31 cellular contexts compared by ENCODE assay signal in the genomic region with DNA sequence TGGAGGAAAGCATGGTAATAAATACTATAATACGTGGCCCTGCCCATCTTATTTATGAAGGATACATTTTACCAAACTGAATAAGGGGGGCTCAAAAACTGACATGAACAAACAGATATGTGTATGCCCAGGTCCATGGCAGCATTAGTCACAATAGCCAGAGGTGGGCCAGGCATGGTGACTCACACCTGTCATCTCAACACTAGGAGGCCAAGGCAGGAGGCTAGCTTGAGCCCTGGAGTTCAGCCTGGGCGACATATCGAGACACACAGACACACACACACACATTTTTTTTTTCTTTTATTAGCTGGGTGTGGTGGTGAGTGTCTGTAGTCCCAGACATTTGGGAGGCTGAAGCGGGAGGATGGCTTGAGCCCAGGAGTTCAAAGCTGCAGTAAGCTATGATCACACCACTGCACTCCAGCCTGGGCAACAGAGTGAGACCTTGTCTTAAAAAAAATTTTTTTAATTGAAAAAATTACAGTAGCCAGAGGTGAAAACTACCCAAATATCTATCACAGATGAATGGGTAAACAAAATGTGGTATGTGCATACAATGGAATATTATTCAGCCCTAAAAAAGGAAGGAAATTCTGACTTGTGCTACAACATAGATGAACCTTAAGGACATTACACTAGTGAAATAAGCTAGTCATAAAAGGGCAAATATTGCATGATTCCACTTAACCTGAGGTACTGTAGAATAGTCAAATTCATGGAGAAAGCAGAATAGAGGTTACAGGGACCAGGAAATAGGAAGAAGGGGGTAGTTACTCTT. TPM values are rescaled to one million over a fixed set of nuclear protein-coding genes. Genes with fewer than 3 reads are reported as not detected.
DNase-seq lines count a peak whose midpoint lies in the region; ATAC-seq, FAIRE-seq and TF ChIP-seq lines count a peak whose summit lies in the region.
"Had no signal": no experiment of that assay in that cellular context is flagged by ENCODE, and none has a peak within 500 bp of the region (broad histone marks: within the 10 kb centered on the region; RNA-seq: fewer than 3 reads in every experiment).

No MANE protein-coding gene starts in this region.

- TF ChIP-seq POLR2A in HepG2 (IDR thresholded peaks at IDR 0.05; ENCODE audit: insufficient read depth in 1 of 2, low read depth in 2 of 2, low read length in 2 of 2): no peak
- TF ChIP-seq POLR2A in right lobe of liver (IDR thresholded peaks at IDR 0.05): no peak

- POLR2A ChIA-PET in HepG2 (lab: Yijun Ruan, JAX): interaction anchor here (0.6 kb wide), 1 partner anchor 1250 kb away, joined by 3 read pairs; no protein-coding TSS in a partner anchor

- no peak overlapping the region for H3K4me3 Mint-ChIP-seq in glutamatergic neuron (ENCODE audit: unreplicated experiment)
- H3K4me3 Mint-ChIP-seq: activated naive CD8-positive, alpha-beta T cell treated with anti-CD3 and anti-CD28 coated beads, Interleukin-2, amount 10 ng/mL, durations not matched to agents 7 days and 5 days; CD4-positive, alpha-beta T cell; nephron had no signal

- H3K4me1 Mint-ChIP-seq in glutamatergic neuron (ENCODE audit: low read depth, unreplicated experiment): no peaks in the 10 kb centered on the region

- H3K4me3 ChIP-seq in HepG2 (replicated peaks in 1 of 3; ENCODE audit: insufficient read depth in 1 of 3, low read depth in 2 of 3, low read length in 3 of 3) (no peak overlapping the region), right lobe of liver (no peak overlapping the region), ascending aorta (no peak overlapping the region), dorsolateral prefrontal cortex (no peak overlapping the region)
- H3K4me3 ChIP-seq: esophagus squamous epithelium had no signal

- peaks cover 4% of the 10 kb centered on the region for H3K27me3 Mint-ChIP-seq in glutamatergic neuron (ENCODE audit: unreplicated experiment)

- TF ChIP-seq CTCF in HepG2 (CRISPR knock-in tag; IDR thresholded peaks at IDR 0.05): no peak
- TF ChIP-seq CTCF in right lobe of liver (IDR thresholded peaks at IDR 0.05): no peak
- TF ChIP-seq CTCF in ascending aorta (IDR thresholded peaks at IDR 0.05): no peak
- TF ChIP-seq CTCF in dorsolateral prefrontal cortex (IDR thresholded peaks at IDR 0.05 in 54 of 56, conservative IDR thresholded peaks at IDR 0.05 in 2 of 56; ENCODE audit: low read depth in 1 of 56, partially characterized antibody in 56 of 56): no peak
- TF ChIP-seq CTCF in glutamatergic neuron (IDR thresholded peaks at IDR 0.05; ENCODE audit: partially characterized antibody, unreplicated experiment): no peak

- BruUV-seq in HepG2 (replicated peaks; lab: Mats Ljungman, UMichigan): no TSS peak

- in situ Hi-C loops in HepG2 (cut with HindIII; ENCODE audit: extremely low pct_ligation_motif_present, low pct_unique_long_range_greater_than_20kb): no loop called here

- H3K4me1 ChIP-seq in HepG2 (ENCODE audit: insufficient read depth, low read length) (peaks cover 76% of the 10 kb centered on the region), right lobe of liver (peaks cover 0 to 44% (median 17%) of the 10 kb centered on the region in 4 donors), ascending aorta (peaks cover 11 to 69% of the 10 kb centered on the region in 2 donors)

- H4K20me1 ChIP-seq in HepG2 (ENCODE audit: insufficient read depth, low read length): no peaks in the 10 kb centered on the region

- intact Hi-C loops in HepG2 (cut with micrococcal nuclease; ENCODE audit: unreplicated experiment): loop anchor here (5.0 kb wide), 1 partner anchor 83 kb away; no protein-coding TSS in a partner anchor
- intact Hi-C loops in right lobe of liver (cut with DNase I): no loop called here
- intact Hi-C loops in ascending aorta (cut with DNase I): no loop called here
- intact Hi-C loops in dorsolateral prefrontal cortex (cut with DNase I): no loop called here

- DNase-seq in HepG2 (ENCODE audit: low spot score) (no peak), right lobe of liver (no peak), ascending aorta (ENCODE audit: low spot score in 2 of 2) (peak in 1 of 2 donors; percentile 63), left lobe of liver (ENCODE audit: low spot score) (peak; percentile 24), dorsolateral prefrontal cortex (no peak), iPS-NIHi7 (ENCODE audit: extremely low spot score) (no peak), glutamatergic neuron (no peak)
- DNase-seq: activated CD4-positive, alpha-beta T cell treated with anti-CD3 and anti-CD28 coated beads, Interleukin-2, amount 50 U/mL, for 4 hours; activated CD4-positive, CD25-positive, alpha-beta regulatory T cell; activated gamma-delta T cell treated with Interleukin-2 at 50 U/mL for 16 hours; activated naive CD8-positive, alpha-beta T cell treated with anti-CD3 and anti-CD28 coated beads, Interleukin-2, amount 10 ng/mL, durations not matched to agents 7 days and 5 days; activated T-cell treated with anti-CD3 and anti-CD28 coated beads, Interleukin-2, amount 50 U/mL, for 48 hours; AML-193; aorta; CD4-positive, alpha-beta T cell; esophagus squamous epithelium; hippocampal formation; KG1; left cardiac atrium; MV-4-11; NCI-H1694; NCI-H446 treated with DMSO at 0.1 percent for 48 hours; NCI-H774; stimulated activated CD4-positive, alpha-beta T cell treated with anti-CD3 and anti-CD28 coated beads, Interleukin-4, amount 100 ng/mL, for 24 hours; T-helper 1 cell had no signal

- no peak for TF ChIP-seq RAD21 in HepG2 (CRISPR knock-in tag; IDR thresholded peaks at IDR 0.05)

- TF ChIP-seq EP300 in HepG2 (IDR thresholded peaks at IDR 0.05; ENCODE audit: low read depth in 2 of 2, low read length in 2 of 2): no peak
- no peak for TF ChIP-seq EP300 in HepG2 (CRISPR knock-in tag; IDR thresholded peaks at IDR 0.05; ENCODE audit: borderline replicate concordance)

- WGBS in HepG2 (ENCODE audit: low lambda C conversion rate): 99% methylated on average over 4 of the region's 4 CpGs
- WGBS in right lobe of liver (ENCODE audit: insufficient coverage, low coverage, low lambda C conversion rate, missing lambda C conversion rate): 100% methylated on average over 4 of the region's 4 CpGs

- no peak overlapping the region for H2AFZ ChIP-seq in HepG2 (ENCODE audit: low read length)

- no peaks in the 10 kb centered on the region for H3K36me3 Mint-ChIP-seq in glutamatergic neuron (ENCODE audit: unreplicated experiment)
- H3K36me3 Mint-ChIP-seq: activated naive CD8-positive, alpha-beta T cell treated with anti-CD3 and anti-CD28 coated beads, Interleukin-2, amount 10 ng/mL, durations not matched to agents 7 days and 5 days had no signal

- H3K27me3 ChIP-seq in HepG2 (ENCODE audit: control insufficient read depth in 1 of 2, insufficient read depth in 2 of 2, low read length in 2 of 2): no peaks in the 10 kb centered on the region
- no peaks in the 10 kb centered on the region for H3K27me3 ChIP-seq in right lobe of liver
- no peaks in the 10 kb centered on the region for H3K27me3 ChIP-seq in ascending aorta
- H3K27me3 ChIP-seq in dorsolateral prefrontal cortex: peaks cover 0 to 55% (median 12%) of the 10 kb centered on the region in 45 donors
- H3K27me3 ChIP-seq: esophagus squamous epithelium had no signal

- H3K27ac ChIP-seq in HepG2 (ENCODE audit: extremely low read length, insufficient read depth, low read length) (no peak overlapping the region), right lobe of liver (no peak overlapping the region), ascending aorta (peak overlapping the region; percentile 37 to 80), dorsolateral prefrontal cortex (no peak overlapping the region)
- H3K27ac ChIP-seq: RWPE1 had no signal

- CTCF ChIA-PET in HepG2 (lab: Yijun Ruan, JAX; ENCODE audit: low intra/inter-chr PET ratio, low total read pairs): no interaction called here

- H3K9me3 Mint-ChIP-seq in glutamatergic neuron (ENCODE audit: unreplicated experiment): peaks cover 3% of the 10 kb centered on the region
- H3K9me3 Mint-ChIP-seq: activated naive CD8-positive, alpha-beta T cell treated with anti-CD3 and anti-CD28 coated beads, Interleukin-2, amount 10 ng/mL, durations not matched to agents 7 days and 5 days; CD4-positive, alpha-beta T cell had no signal

- peaks cover 16% of the 10 kb centered on the region for H3K79me2 ChIP-seq in HepG2 (ENCODE audit: insufficient read depth, low read length)

- H3K36me3 ChIP-seq in HepG2 (replicated peaks in 1 of 2; ENCODE audit: control insufficient read depth in 1 of 2, insufficient read depth in 2 of 2, low read length in 2 of 2) (no peaks in the 10 kb centered on the region), right lobe of liver (no peaks in the 10 kb centered on the region), ascending aorta (peaks cover 0 to 6% of the 10 kb centered on the region in 2 donors)
- H3K36me3 ChIP-seq: esophagus squamous epithelium had no signal

- no peak overlapping the region for H3K4me2 ChIP-seq in HepG2 (ENCODE audit: low read depth, low read length)

- H3K9ac ChIP-seq in HepG2 (ENCODE audit: insufficient read depth, low read depth, low read length): no peak overlapping the region

- no peak overlapping the region for H3K27ac Mint-ChIP-seq in glutamatergic neuron (ENCODE audit: unreplicated experiment)
- H3K27ac Mint-ChIP-seq: activated naive CD8-positive, alpha-beta T cell treated with anti-CD3 and anti-CD28 coated beads, Interleukin-2, amount 10 ng/mL, durations not matched to agents 7 days and 5 days; CD4-positive, alpha-beta T cell had no signal

- no peak for FAIRE-seq in HepG2 (lab: Jason Lieb, UNC)
- FAIRE-seq: frontal cortex, H54, HTR-8/SVneo had no signal

- H3K9me3 ChIP-seq in HepG2 (ENCODE audit: low read length): no peaks in the 10 kb centered on the region
- H3K9me3 ChIP-seq in right lobe of liver: no peaks in the 10 kb centered on the region
- no peaks in the 10 kb centered on the region for H3K9me3 ChIP-seq in ascending aorta
- H3K9me3 ChIP-seq: esophagus squamous epithelium had no signal

- no peak for ATAC-seq in HepG2
- ATAC-seq in right lobe of liver: no peak
- no peak for ATAC-seq in left lobe of liver
- no peak for ATAC-seq in GM18870 (IDR thresholded peaks at IDR 0.05; ENCODE audit: unreplicated experiment)
- ATAC-seq: left cardiac atrium had no signal

RNA-seq across cellular contexts. Expression of a gene that starts 8.0 kb away (rescaled TPM):
- total RNA-seq in HepG2 (2016; rRNA removed; fragmentation: Illumina TruSeq; extraction: Trizol) (3.7 and 4.0 TPM in 2 replicates), right lobe of liver (10 to 100 TPM in 5 of 6 experiments, 1 to 10 TPM in 1; 9.0 to 18.4 (median 17.1) TPM), ascending aorta (30.9 TPM), left lobe of liver (12.1 TPM), dorsolateral prefrontal cortex (10 to 100 TPM in 48 of 120 experiments, 1 to 10 TPM in 72; 4.6 to 17.5 (median 9.2) TPM), glutamatergic neuron (ENCODE audit: unreplicated experiment) (0.07 TPM)
- total RNA-seq in HepG2 (2016; cell fraction: cytosol; rRNA removed; fragmentation: Illumina TruSeq; extraction: Trizol; ENCODE audit: low read depth): 0.79 and 0.81 TPM in 2 replicates
- total RNA-seq in HepG2 (2016; cell fraction: insoluble cytoplasmic fraction; rRNA removed; fragmentation: Illumina TruSeq; extraction: Trizol): 3.1 and 4.2 TPM in 2 replicates
- total RNA-seq in HepG2 (2016; cell fraction: membrane; rRNA removed; fragmentation: Illumina TruSeq; extraction: Trizol): 2.1 and 2.3 TPM in 2 replicates
- 6.1 and 6.4 TPM in 2 replicates for total RNA-seq in HepG2 (2016; cell fraction: nucleus; rRNA removed; fragmentation: Illumina TruSeq; extraction: Trizol)
- 2.3 and 2.8 TPM in 2 replicates for polyA plus RNA-seq in HepG2 (2011; rRNA removed)
- 1.5 and 2.0 TPM in 2 replicates for polyA plus RNA-seq in HepG2 (2011; cell fraction: cytosol; rRNA removed)
- 1.1 TPM in 2 replicates for polyA plus RNA-seq in HepG2 (2011; cell fraction: nucleus; rRNA removed)
- polyA plus RNA-seq in HepG2 (2012): 1.3 and 1.7 TPM in 2 replicates
- 0.23 and 0.26 TPM in 2 replicates for polyA plus RNA-seq in HepG2 (2016; cell fraction: cytosol; fragmentation: Illumina TruSeq; extraction: Trizol; ENCODE audit: low read depth)
- 1.3 and 1.4 TPM in 2 replicates for polyA plus RNA-seq in HepG2 (2016; cell fraction: insoluble cytoplasmic fraction; fragmentation: Illumina TruSeq; extraction: Trizol; ENCODE audit: low read depth)
- 0.48 TPM in 2 replicates for polyA plus RNA-seq in HepG2 (2016; cell fraction: membrane; fragmentation: Illumina TruSeq; extraction: Trizol; ENCODE audit: low read depth)
- 3.1 and 4.7 TPM in 2 replicates for polyA plus RNA-seq in HepG2 (2016; cell fraction: nucleus; fragmentation: Illumina TruSeq; extraction: Trizol; ENCODE audit: insufficient read depth, low read depth)
- 0.89 and 4.0 TPM in 2 replicates for polyA minus RNA-seq in HepG2 (2011; rRNA and poly(A)+ RNA removed; ENCODE audit: low replicate concordance)
- polyA minus RNA-seq in HepG2 (2011; cell fraction: cytosol; rRNA and poly(A)+ RNA removed): 3.3 and 5.1 TPM in 2 replicates
- polyA minus RNA-seq in HepG2 (2011; cell fraction: nucleus; rRNA and poly(A)+ RNA removed): 6.0 and 8.6 TPM in 2 replicates
- total RNA-seq: CD4-positive, alpha-beta T cell had no signal

Comparison
In these comparisons a context has a peak if more than half of its experiments do, and no peak if none do; other contexts are left out.
1. H3K27ac ChIP-seq: peak in ascending aorta (2 of 2); none in HepG2 (single experiment), right lobe of liver (0 of 3) and dorsolateral prefrontal cortex (0 of 59).